25 cellular contexts compared by ENCODE assay signal in the genomic region with DNA sequence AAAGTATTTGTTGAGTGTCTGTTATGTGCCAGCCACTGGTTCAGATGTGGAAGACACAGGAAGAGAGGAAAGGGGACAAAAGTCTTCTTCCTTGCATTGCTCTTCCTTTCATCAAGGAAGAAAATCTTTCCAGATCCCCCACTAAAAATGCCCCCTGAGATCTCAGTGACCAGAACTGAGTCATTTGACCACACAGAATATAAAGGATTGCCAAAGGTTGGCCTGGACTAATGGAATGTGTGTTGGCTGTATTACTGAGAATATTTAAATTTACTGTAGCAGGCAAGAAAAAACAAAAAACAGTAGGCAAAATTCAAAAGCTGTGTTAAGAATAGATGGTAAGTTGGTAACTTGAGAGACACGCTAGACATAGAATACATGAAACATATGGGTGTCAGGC. TPM values are rescaled to one million over a fixed set of nuclear protein-coding genes. Genes with fewer than 3 reads are reported as not detected.
DNase-seq lines count a peak whose midpoint lies in the region; ATAC-seq, FAIRE-seq and TF ChIP-seq lines count a peak whose summit lies in the region.
"Had no signal": no experiment of that assay in that cellular context is flagged by ENCODE, and none has a peak within 500 bp of the region (broad histone marks: within the 10 kb centered on the region; RNA-seq: fewer than 3 reads in every experiment).

No MANE protein-coding gene starts in this region.

- in situ Hi-C loops in HepG2 (cut with HindIII; ENCODE audit: extremely low pct_ligation_motif_present, low pct_unique_long_range_greater_than_20kb), result no loop called here

- no peak overlapping the region for H2AFZ ChIP-seq in HepG2 (ENCODE audit: low read length)

- intact Hi-C loops in Caco-2 (cut with micrococcal nuclease; ENCODE audit: unreplicated experiment) (no loop called here), HepG2 (cut with micrococcal nuclease; ENCODE audit: unreplicated experiment) (no loop called here)

- FAIRE-seq in HepG2 (lab: Jason Lieb, UNC), result no peak
- FAIRE-seq: endometrium, kidney had no signal

- H3K36me3 Mint-ChIP-seq in HFFc6 (ENCODE audit: low read depth) (no peaks in the 10 kb centered on the region), Caco-2 (ENCODE audit: insufficient read depth, unreplicated experiment) (no peaks in the 10 kb centered on the region)
- H3K36me3 Mint-ChIP-seq: activated naive CD8-positive, alpha-beta T cell treated with anti-CD3 and anti-CD28 coated beads, Interleukin-2, amount 10 ng/mL, durations not matched to agents 7 days and 5 days; type B pancreatic cell had no signal

- H3K79me2 ChIP-seq in HepG2 (ENCODE audit: insufficient read depth, low read length), result no peaks in the 10 kb centered on the region

- peaks cover 25% of the 10 kb centered on the region for H3K4me1 Mint-ChIP-seq in HFFc6 (ENCODE audit: low read depth)
- H3K4me1 Mint-ChIP-seq in Caco-2 (ENCODE audit: low read depth, unreplicated experiment), result peaks cover 7% of the 10 kb centered on the region

- no peaks in the 10 kb centered on the region for H3K9me3 Mint-ChIP-seq in HFFc6
- no peaks in the 10 kb centered on the region for H3K9me3 Mint-ChIP-seq in Caco-2 (ENCODE audit: unreplicated experiment)
- H3K9me3 Mint-ChIP-seq: activated naive CD8-positive, alpha-beta T cell treated with anti-CD3 and anti-CD28 coated beads, Interleukin-2, amount 10 ng/mL, durations not matched to agents 7 days and 5 days; stimulated activated naive CD8-positive, alpha-beta T cell treated with anti-CD3 and anti-CD28 coated beads, Interleukin-15, amount 100 ng/mL, for 72 hours; T-helper 1 cell treated with Interleukin-12 subunit alpha and Interleukin-12 subunit beta and Interleukin-4 antibody, amounts not matched to agents 30 μg/mL and 1 μg/mL, for 36 hours; type B pancreatic cell had no signal

- H3K27me3 Mint-ChIP-seq in HFFc6 (ENCODE audit: insufficient read depth), result peaks cover 5% of the 10 kb centered on the region
- H3K27me3 Mint-ChIP-seq in Caco-2 (ENCODE audit: insufficient read depth, unreplicated experiment), result no peaks in the 10 kb centered on the region

- CTCF ChIA-PET in Caco-2 (lab: Charles Lee), result no interaction called here
- CTCF ChIA-PET in HepG2 (lab: Yijun Ruan, JAX; ENCODE audit: low intra/inter-chr PET ratio, low total read pairs), result no interaction called here

- no peaks in the 10 kb centered on the region for H4K20me1 ChIP-seq in HepG2 (ENCODE audit: insufficient read depth, low read length)

- no peak overlapping the region for H3K27ac ChIP-seq in HepG2 (ENCODE audit: extremely low read length, insufficient read depth, low read length)

- WGBS in HepG2 (ENCODE audit: low lambda C conversion rate), result 100% methylated on average over 1 of the region's 1 CpG

- H3K4me3 Mint-ChIP-seq in HFFc6, result no peak overlapping the region
- H3K4me3 Mint-ChIP-seq in Caco-2 (ENCODE audit: unreplicated experiment), result no peak overlapping the region
- H3K4me3 Mint-ChIP-seq: activated naive CD8-positive, alpha-beta T cell treated with anti-CD3 and anti-CD28 coated beads, Interleukin-2, amount 10 ng/mL, durations not matched to agents 7 days and 5 days; stimulated activated naive CD8-positive, alpha-beta T cell treated with anti-CD3 and anti-CD28 coated beads, Interleukin-15, amount 100 ng/mL, for 72 hours; T-helper 1 cell treated with Interleukin-12 subunit alpha and Interleukin-12 subunit beta and Interleukin-4 antibody, amounts not matched to agents 30 μg/mL and 1 μg/mL, for 36 hours; type B pancreatic cell had no signal

- no peak for TF ChIP-seq CTCF in HFFc6 (IDR thresholded peaks at IDR 0.05)
- no peak for TF ChIP-seq CTCF in Caco-2 (IDR thresholded peaks at IDR 0.05; ENCODE audit: insufficient read depth in 1 of 2, low read depth in 1 of 2, low read length in 1 of 2, severe bottlenecking in 1 of 2, unreplicated experiment in 1 of 2)
- TF ChIP-seq CTCF in HepG2 (CRISPR knock-in tag; IDR thresholded peaks at IDR 0.05), result no peak

- ATAC-seq in HG03469 (IDR thresholded peaks at IDR 0.05; ENCODE audit: unreplicated experiment) (no peak), HepG2 (no peak)
- ATAC-seq: PC-3; stimulated activated naive CD8-positive, alpha-beta T cell treated with anti-CD3 and anti-CD28 coated beads, Interleukin-15, amount 100 ng/mL, for 72 hours had no signal

- H3K9me3 ChIP-seq in Caco-2 (no peaks in the 10 kb centered on the region), HepG2 (ENCODE audit: low read length) (no peaks in the 10 kb centered on the region)

- 0 out of 2 replicates have a peak, but pooled peaks cover 10% of the 10 kb centered on the region for H3K4me1 ChIP-seq in Caco-2
- peaks cover 20% of the 10 kb centered on the region; the same call in 1 of the 2 replicates for H3K4me1 ChIP-seq in HepG2 (ENCODE audit: insufficient read depth, low read length)

- no peak overlapping the region for H3K4me2 ChIP-seq in HepG2 (ENCODE audit: low read depth, low read length)
- H3K4me2 ChIP-seq: smooth muscle cell had no signal

- no peak overlapping the region for H3K9ac ChIP-seq in HepG2 (ENCODE audit: insufficient read depth, low read depth, low read length)

- TF ChIP-seq EP300 in HepG2 (IDR thresholded peaks at IDR 0.05; ENCODE audit: low read depth in 2 of 2, low read length in 2 of 2) (no peak), HepG2 (CRISPR knock-in tag; IDR thresholded peaks at IDR 0.05; ENCODE audit: borderline replicate concordance) (no peak)

- no peak overlapping the region; the same call in 1 of the 2 replicates for H3K27ac Mint-ChIP-seq in HFFc6
- H3K27ac Mint-ChIP-seq in Caco-2 (ENCODE audit: unreplicated experiment), result no peak overlapping the region
- H3K27ac Mint-ChIP-seq: activated naive CD8-positive, alpha-beta T cell treated with anti-CD3 and anti-CD28 coated beads, Interleukin-2, amount 10 ng/mL, durations not matched to agents 7 days and 5 days; T-helper 1 cell treated with Interleukin-12 subunit alpha and Interleukin-12 subunit beta and Interleukin-4 antibody, amounts not matched to agents 30 μg/mL and 1 μg/mL, for 36 hours; type B pancreatic cell had no signal

- TF ChIP-seq RAD21 in HepG2 (CRISPR knock-in tag; IDR thresholded peaks at IDR 0.05), result no peak

- TF ChIP-seq POLR2A in HepG2 (IDR thresholded peaks at IDR 0.05; ENCODE audit: insufficient read depth in 1 of 2, low read depth in 2 of 2, low read length in 2 of 2), result no peak

- H3K36me3 ChIP-seq in Caco-2 (ENCODE audit: control insufficient read depth, insufficient read depth, low read length) (no peaks in the 10 kb centered on the region; the same call in 1 of the 2 replicates), HepG2 (replicated peaks in 1 of 2; ENCODE audit: control insufficient read depth in 1 of 2, insufficient read depth in 2 of 2, low read length in 2 of 2) (no peaks in the 10 kb centered on the region; a peak in 2 of 5 replicates)

- BruUV-seq in Caco-2 (replicated peaks; lab: Mats Ljungman, UMichigan) (no TSS peak), HepG2 (replicated peaks; lab: Mats Ljungman, UMichigan) (no TSS peak)

- peak; percentile 38 for DNase-seq in HFFc6
- peak; percentile 83 for DNase-seq in astrocyte of the hippocampus (ENCODE audit: low read depth, low spot score)
- peak; percentile 39 for DNase-seq in renal cortical epithelial cell (ENCODE audit: low read depth)
- DNase-seq in Caco-2, result no peak
- DNase-seq in HepG2 (ENCODE audit: low spot score), result no peak
- DNase-seq: activated CD4-positive, alpha-beta T cell treated with anti-CD3 and anti-CD28 coated beads for 48 hours; activated naive CD8-positive, alpha-beta T cell treated with anti-CD3 and anti-CD28 coated beads, Interleukin-2, amount 10 ng/mL, durations not matched to agents 7 days and 5 days; AML-193; DMS79; hypothalamus; kidney; NCI-H1092 treated with DMSO at 0.1 percent for 48 hours; NCI-H2029 treated with DMSO at 0.1 percent for 48 hours; PC-3; stimulated activated CD4-positive, alpha-beta T cell treated with anti-CD3 and anti-CD28 coated beads, Interleukin-4, amount 100 ng/mL, for 24 hours; stimulated activated naive CD8-positive, alpha-beta T cell treated with anti-CD3 and anti-CD28 coated beads, Interleukin-15, amount 100 ng/mL, for 72 hours had no signal

- H3K4me3 ChIP-seq in Caco-2 (ENCODE audit: low read depth, low read length) (no peak overlapping the region), HepG2 (replicated peaks in 1 of 3; ENCODE audit: insufficient read depth in 1 of 3, low read depth in 2 of 3, low read length in 3 of 3) (no peak overlapping the region)
- H3K4me3 ChIP-seq: lung, smooth muscle cell had no signal

- POLR2A ChIA-PET in Caco-2 (lab: Charles Lee), result no interaction called here
- POLR2A ChIA-PET in HepG2 (lab: Yijun Ruan, JAX), result no interaction called here

- H3K27me3 ChIP-seq in Caco-2 (replicated peaks; ENCODE audit: control insufficient read depth, insufficient read depth, low read length), result no peaks in the 10 kb centered on the region
- H3K27me3 ChIP-seq in HepG2 (ENCODE audit: control insufficient read depth in 1 of 2, insufficient read depth in 2 of 2, low read length in 2 of 2), result no peaks in the 10 kb centered on the region

RNA-seq across cellular contexts. Expression of gene SEPTIN8, which starts 10.0 kb away (rescaled TPM):
- total RNA-seq in HFFc6 (2021; fragmentation: NEBNext Ultra II Directional; extraction: Animal tissue kit (Norgen Biotek cat#: 25700)), result 10 to 100 TPM; 53.9 to 67.1 (median 59.2) TPM
- total RNA-seq in renal cortical epithelial cell (76.9 and 116 TPM in 2 replicates), Caco-2 (2022) (54.0 and 60.7 TPM in 2 replicates), HepG2 (2016; rRNA removed; fragmentation: Illumina TruSeq; extraction: Trizol) (49.9 and 50.7 TPM in 2 replicates)
- total RNA-seq in HepG2 (2016; cell fraction: cytosol; rRNA removed; fragmentation: Illumina TruSeq; extraction: Trizol; ENCODE audit: low read depth), result 13.3 and 15.3 TPM in 2 replicates
- total RNA-seq in HepG2 (2016; cell fraction: insoluble cytoplasmic fraction; rRNA removed; fragmentation: Illumina TruSeq; extraction: Trizol), result 44.4 and 46.1 TPM in 2 replicates
- 36.1 and 39.7 TPM in 2 replicates for total RNA-seq in HepG2 (2016; cell fraction: membrane; rRNA removed; fragmentation: Illumina TruSeq; extraction: Trizol)
- 44.2 and 49.8 TPM in 2 replicates for total RNA-seq in HepG2 (2016; cell fraction: nucleus; rRNA removed; fragmentation: Illumina TruSeq; extraction: Trizol)
- 41.4 and 52.4 TPM in 2 replicates for polyA plus RNA-seq in HepG2 (2011; rRNA removed)
- 28.0 and 28.2 TPM in 2 replicates for polyA plus RNA-seq in HepG2 (2011; cell fraction: cytosol; rRNA removed)
- polyA plus RNA-seq in HepG2 (2011; cell fraction: nucleus; rRNA removed), result 111 and 114 TPM in 2 replicates
- 25.3 and 37.5 TPM in 2 replicates for polyA plus RNA-seq in HepG2 (2012)
- 13.8 and 15.1 TPM in 2 replicates for polyA plus RNA-seq in HepG2 (2016; cell fraction: cytosol; fragmentation: Illumina TruSeq; extraction: Trizol; ENCODE audit: low read depth)
- polyA plus RNA-seq in HepG2 (2016; cell fraction: insoluble cytoplasmic fraction; fragmentation: Illumina TruSeq; extraction: Trizol; ENCODE audit: low read depth), result 42.4 and 53.4 TPM in 2 replicates
- 26.2 and 28.3 TPM in 2 replicates for polyA plus RNA-seq in HepG2 (2016; cell fraction: membrane; fragmentation: Illumina TruSeq; extraction: Trizol; ENCODE audit: low read depth)
- 65.8 and 78.0 TPM in 2 replicates for polyA plus RNA-seq in HepG2 (2016; cell fraction: nucleus; fragmentation: Illumina TruSeq; extraction: Trizol; ENCODE audit: insufficient read depth, low read depth)
- polyA minus RNA-seq in HepG2 (2011; rRNA and poly(A)+ RNA removed; ENCODE audit: low replicate concordance), result 18.7 and 34.8 TPM in 2 replicates
- 17.4 TPM in 2 replicates for polyA minus RNA-seq in HepG2 (2011; cell fraction: cytosol; rRNA and poly(A)+ RNA removed)
- polyA minus RNA-seq in HepG2 (2011; cell fraction: nucleus; rRNA and poly(A)+ RNA removed), result 40.3 and 47.5 TPM in 2 replicates

RNA-seq across cellular contexts. Expression of gene SOWAHA, which starts 26.0 kb away (rescaled TPM):
- not detected for total RNA-seq in HFFc6 (2021; fragmentation: NEBNext Ultra II Directional; extraction: Animal tissue kit (Norgen Biotek cat#: 25700))
- 0.45 TPM in 1 of 2 replicates, not detected in the other for total RNA-seq in renal cortical epithelial cell
- 3.7 and 4.1 TPM in 2 replicates for total RNA-seq in Caco-2 (2022)
- 1.9 and 2.0 TPM in 2 replicates for total RNA-seq in HepG2 (2016; rRNA removed; fragmentation: Illumina TruSeq; extraction: Trizol)
- total RNA-seq in HepG2 (2016; cell fraction: cytosol; rRNA removed; fragmentation: Illumina TruSeq; extraction: Trizol; ENCODE audit: low read depth), result 0.35 and 0.40 TPM in 2 replicates
- 2.0 and 2.2 TPM in 2 replicates for total RNA-seq in HepG2 (2016; cell fraction: insoluble cytoplasmic fraction; rRNA removed; fragmentation: Illumina TruSeq; extraction: Trizol)
- total RNA-seq in HepG2 (2016; cell fraction: membrane; rRNA removed; fragmentation: Illumina TruSeq; extraction: Trizol), result 1.4 and 1.6 TPM in 2 replicates
- total RNA-seq in HepG2 (2016; cell fraction: nucleus; rRNA removed; fragmentation: Illumina TruSeq; extraction: Trizol), result 1.1 and 1.6 TPM in 2 replicates
- 0.82 and 0.95 TPM in 2 replicates for polyA plus RNA-seq in HepG2 (2011; rRNA removed)
- 0.88 and 1.0 TPM in 2 replicates for polyA plus RNA-seq in HepG2 (2011; cell fraction: cytosol; rRNA removed)
- polyA plus RNA-seq in HepG2 (2011; cell fraction: nucleus; rRNA removed), result 0.57 and 0.77 TPM in 2 replicates
- polyA plus RNA-seq in HepG2 (2012), result 0.73 and 0.79 TPM in 2 replicates
- 0.28 and 0.41 TPM in 2 replicates for polyA plus RNA-seq in HepG2 (2016; cell fraction: cytosol; fragmentation: Illumina TruSeq; extraction: Trizol; ENCODE audit: low read depth)
- 2.7 and 2.9 TPM in 2 replicates for polyA plus RNA-seq in HepG2 (2016; cell fraction: insoluble cytoplasmic fraction; fragmentation: Illumina TruSeq; extraction: Trizol; ENCODE audit: low read depth)
- 1.2 and 1.3 TPM in 2 replicates for polyA plus RNA-seq in HepG2 (2016; cell fraction: membrane; fragmentation: Illumina TruSeq; extraction: Trizol; ENCODE audit: low read depth)
- polyA plus RNA-seq in HepG2 (2016; cell fraction: nucleus; fragmentation: Illumina TruSeq; extraction: Trizol; ENCODE audit: insufficient read depth, low read depth), result 1.7 and 1.8 TPM in 2 replicates
- 2.2 TPM in 1 of 2 replicates, not detected in the other for polyA minus RNA-seq in HepG2 (2011; rRNA and poly(A)+ RNA removed; ENCODE audit: low replicate concordance)
- polyA minus RNA-seq in HepG2 (2011; cell fraction: cytosol; rRNA and poly(A)+ RNA removed), result 0.49 and 1.1 TPM in 2 replicates
- polyA minus RNA-seq in HepG2 (2011; cell fraction: nucleus; rRNA and poly(A)+ RNA removed), result 0.62 and 0.64 TPM in 2 replicates
- total RNA-seq: activated naive CD8-positive, alpha-beta T cell treated with anti-CD3 and anti-CD28 coated beads, Interleukin-2, amount 10 ng/mL, durations not matched to agents 7 days and 5 days; pulmonary artery endothelial cell had no signal

RNA-seq across cellular contexts. Expression of gene CCNI2, which starts 39.9 kb away (rescaled TPM):
- total RNA-seq in HFFc6 (2021; fragmentation: NEBNext Ultra II Directional; extraction: Animal tissue kit (Norgen Biotek cat#: 25700)), result not detected
- total RNA-seq in renal cortical epithelial cell (1.1 and 2.3 TPM in 2 replicates), Caco-2 (2022) (0.18 TPM in 1 of 2 replicates, not detected in the other), HepG2 (2016; rRNA removed; fragmentation: Illumina TruSeq; extraction: Trizol) (not detected in 2 replicates)
- not detected in 2 replicates for total RNA-seq in HepG2 (2016; cell fraction: cytosol; rRNA removed; fragmentation: Illumina TruSeq; extraction: Trizol; ENCODE audit: low read depth)
- not detected in 2 replicates for total RNA-seq in HepG2 (2016; cell fraction: insoluble cytoplasmic fraction; rRNA removed; fragmentation: Illumina TruSeq; extraction: Trizol)
- not detected in 2 replicates for total RNA-seq in HepG2 (2016; cell fraction: membrane; rRNA removed; fragmentation: Illumina TruSeq; extraction: Trizol)
- not detected in 2 replicates for total RNA-seq in HepG2 (2016; cell fraction: nucleus; rRNA removed; fragmentation: Illumina TruSeq; extraction: Trizol)
- 0.03 TPM in 1 of 2 replicates, not detected in the other for polyA plus RNA-seq in HepG2 (2011; rRNA removed)
- polyA plus RNA-seq in HepG2 (2011; cell fraction: cytosol; rRNA removed), result not detected in 2 replicates
- polyA plus RNA-seq in HepG2 (2011; cell fraction: nucleus; rRNA removed), result not detected in 2 replicates
- polyA plus RNA-seq in HepG2 (2012), result 0.86 and 1.2 TPM in 2 replicates
- not detected in 2 replicates for polyA plus RNA-seq in HepG2 (2016; cell fraction: cytosol; fragmentation: Illumina TruSeq; extraction: Trizol; ENCODE audit: low read depth)
- polyA plus RNA-seq in HepG2 (2016; cell fraction: insoluble cytoplasmic fraction; fragmentation: Illumina TruSeq; extraction: Trizol; ENCODE audit: low read depth), result not detected in 2 replicates
- not detected in 2 replicates for polyA plus RNA-seq in HepG2 (2016; cell fraction: membrane; fragmentation: Illumina TruSeq; extraction: Trizol; ENCODE audit: low read depth)
- not detected in 2 replicates for polyA plus RNA-seq in HepG2 (2016; cell fraction: nucleus; fragmentation: Illumina TruSeq; extraction: Trizol; ENCODE audit: insufficient read depth, low read depth)
- polyA minus RNA-seq in HepG2 (2011; rRNA and poly(A)+ RNA removed; ENCODE audit: low replicate concordance), result not detected in 2 replicates
- not detected in 2 replicates for polyA minus RNA-seq in HepG2 (2011; cell fraction: cytosol; rRNA and poly(A)+ RNA removed)
- not detected in 2 replicates for polyA minus RNA-seq in HepG2 (2011; cell fraction: nucleus; rRNA and poly(A)+ RNA removed)
- total RNA-seq: fibroblast of villous mesenchyme, H4, PC-3, pulmonary artery endothelial cell had no signal

RNA-seq across cellular contexts. Expression of gene SHROOM1, which starts 43.4 kb away (rescaled TPM):
- 10 to 100 TPM in 1 of 6 experiments, 1 to 10 TPM in 5; 7.8 to 12.2 (median 8.6) TPM for total RNA-seq in HFFc6 (2021; fragmentation: NEBNext Ultra II Directional; extraction: Animal tissue kit (Norgen Biotek cat#: 25700))
- total RNA-seq in renal cortical epithelial cell (3.3 and 4.5 TPM in 2 replicates), Caco-2 (2022) (15.9 and 17.4 TPM in 2 replicates), HepG2 (2016; rRNA removed; fragmentation: Illumina TruSeq; extraction: Trizol) (8.9 and 18.2 TPM in 2 replicates)
- 2.9 and 3.0 TPM in 2 replicates for total RNA-seq in HepG2 (2016; cell fraction: cytosol; rRNA removed; fragmentation: Illumina TruSeq; extraction: Trizol; ENCODE audit: low read depth)
- total RNA-seq in HepG2 (2016; cell fraction: insoluble cytoplasmic fraction; rRNA removed; fragmentation: Illumina TruSeq; extraction: Trizol), result 8.5 and 16.1 TPM in 2 replicates
- total RNA-seq in HepG2 (2016; cell fraction: membrane; rRNA removed; fragmentation: Illumina TruSeq; extraction: Trizol), result 6.2 and 8.3 TPM in 2 replicates
- 14.0 and 18.5 TPM in 2 replicates for total RNA-seq in HepG2 (2016; cell fraction: nucleus; rRNA removed; fragmentation: Illumina TruSeq; extraction: Trizol)
- 25.7 and 34.5 TPM in 2 replicates for polyA plus RNA-seq in HepG2 (2011; rRNA removed)
- 18.4 and 21.6 TPM in 2 replicates for polyA plus RNA-seq in HepG2 (2011; cell fraction: cytosol; rRNA removed)
- polyA plus RNA-seq in HepG2 (2011; cell fraction: nucleus; rRNA removed), result 60.0 and 62.0 TPM in 2 replicates
- 12.5 and 16.7 TPM in 2 replicates for polyA plus RNA-seq in HepG2 (2012)
- 2.1 and 2.2 TPM in 2 replicates for polyA plus RNA-seq in HepG2 (2016; cell fraction: cytosol; fragmentation: Illumina TruSeq; extraction: Trizol; ENCODE audit: low read depth)
- 11.5 and 14.1 TPM in 2 replicates for polyA plus RNA-seq in HepG2 (2016; cell fraction: insoluble cytoplasmic fraction; fragmentation: Illumina TruSeq; extraction: Trizol; ENCODE audit: low read depth)
- 4.6 and 5.0 TPM in 2 replicates for polyA plus RNA-seq in HepG2 (2016; cell fraction: membrane; fragmentation: Illumina TruSeq; extraction: Trizol; ENCODE audit: low read depth)
- polyA plus RNA-seq in HepG2 (2016; cell fraction: nucleus; fragmentation: Illumina TruSeq; extraction: Trizol; ENCODE audit: insufficient read depth, low read depth), result 52.3 and 58.0 TPM in 2 replicates
- polyA minus RNA-seq in HepG2 (2011; rRNA and poly(A)+ RNA removed; ENCODE audit: low replicate concordance), result 10.1 and 31.5 TPM in 2 replicates
- 14.4 and 20.5 TPM in 2 replicates for polyA minus RNA-seq in HepG2 (2011; cell fraction: cytosol; rRNA and poly(A)+ RNA removed)
- 29.1 and 42.4 TPM in 2 replicates for polyA minus RNA-seq in HepG2 (2011; cell fraction: nucleus; rRNA and poly(A)+ RNA removed)

RNA-seq across cellular contexts. Expression of gene KIF3A, which starts 49.7 kb away (rescaled TPM):
- 10 to 100 TPM; 12.9 to 15.4 (median 14.9) TPM for total RNA-seq in HFFc6 (2021; fragmentation: NEBNext Ultra II Directional; extraction: Animal tissue kit (Norgen Biotek cat#: 25700))
- total RNA-seq in renal cortical epithelial cell, result 7.6 and 21.5 TPM in 2 replicates
- 12.7 and 15.3 TPM in 2 replicates for total RNA-seq in Caco-2 (2022)
- 8.4 and 11.3 TPM in 2 replicates for total RNA-seq in HepG2 (2016; rRNA removed; fragmentation: Illumina TruSeq; extraction: Trizol)
- 2.8 and 3.1 TPM in 2 replicates for total RNA-seq in HepG2 (2016; cell fraction: cytosol; rRNA removed; fragmentation: Illumina TruSeq; extraction: Trizol; ENCODE audit: low read depth)
- total RNA-seq in HepG2 (2016; cell fraction: insoluble cytoplasmic fraction; rRNA removed; fragmentation: Illumina TruSeq; extraction: Trizol), result 7.5 and 11.1 TPM in 2 replicates
- 1.5 and 2.4 TPM in 2 replicates for total RNA-seq in HepG2 (2016; cell fraction: membrane; rRNA removed; fragmentation: Illumina TruSeq; extraction: Trizol)
- total RNA-seq in HepG2 (2016; cell fraction: nucleus; rRNA removed; fragmentation: Illumina TruSeq; extraction: Trizol), result 7.2 and 8.7 TPM in 2 replicates
- polyA plus RNA-seq in HepG2 (2011; rRNA removed), result 2.3 TPM in 2 replicates
- polyA plus RNA-seq in HepG2 (2011; cell fraction: cytosol; rRNA removed), result 0.91 and 1.5 TPM in 2 replicates
- 2.0 and 3.9 TPM in 2 replicates for polyA plus RNA-seq in HepG2 (2011; cell fraction: nucleus; rRNA removed)
- 3.5 and 4.3 TPM in 2 replicates for polyA plus RNA-seq in HepG2 (2012)
- 0.07 and 0.16 TPM in 2 replicates for polyA plus RNA-seq in HepG2 (2016; cell fraction: cytosol; fragmentation: Illumina TruSeq; extraction: Trizol; ENCODE audit: low read depth)
- 5.7 and 6.8 TPM in 2 replicates for polyA plus RNA-seq in HepG2 (2016; cell fraction: insoluble cytoplasmic fraction; fragmentation: Illumina TruSeq; extraction: Trizol; ENCODE audit: low read depth)
- polyA plus RNA-seq in HepG2 (2016; cell fraction: membrane; fragmentation: Illumina TruSeq; extraction: Trizol; ENCODE audit: low read depth), result 0.19 and 0.44 TPM in 2 replicates
- 7.8 and 14.1 TPM in 2 replicates for polyA plus RNA-seq in HepG2 (2016; cell fraction: nucleus; fragmentation: Illumina TruSeq; extraction: Trizol; ENCODE audit: insufficient read depth, low read depth)
- 0.86 and 1.3 TPM in 2 replicates for polyA minus RNA-seq in HepG2 (2011; rRNA and poly(A)+ RNA removed; ENCODE audit: low replicate concordance)
- 1.4 and 4.2 TPM in 2 replicates for polyA minus RNA-seq in HepG2 (2011; cell fraction: cytosol; rRNA and poly(A)+ RNA removed)
- 9.7 TPM in 2 replicates for polyA minus RNA-seq in HepG2 (2011; cell fraction: nucleus; rRNA and poly(A)+ RNA removed)

Comparison
In these comparisons a context has a peak if more than half of its experiments do, and no peak if none do; other contexts are left out.
1. DNase-seq: peak in HFFc6 (single experiment), astrocyte of the hippocampus (single experiment) and renal cortical epithelial cell (single experiment); none in Caco-2 (0 of 2) and HepG2 (single experiment).